Comparison of ENCODE assay signal across 13 cellular contexts in the genomic region with DNA sequence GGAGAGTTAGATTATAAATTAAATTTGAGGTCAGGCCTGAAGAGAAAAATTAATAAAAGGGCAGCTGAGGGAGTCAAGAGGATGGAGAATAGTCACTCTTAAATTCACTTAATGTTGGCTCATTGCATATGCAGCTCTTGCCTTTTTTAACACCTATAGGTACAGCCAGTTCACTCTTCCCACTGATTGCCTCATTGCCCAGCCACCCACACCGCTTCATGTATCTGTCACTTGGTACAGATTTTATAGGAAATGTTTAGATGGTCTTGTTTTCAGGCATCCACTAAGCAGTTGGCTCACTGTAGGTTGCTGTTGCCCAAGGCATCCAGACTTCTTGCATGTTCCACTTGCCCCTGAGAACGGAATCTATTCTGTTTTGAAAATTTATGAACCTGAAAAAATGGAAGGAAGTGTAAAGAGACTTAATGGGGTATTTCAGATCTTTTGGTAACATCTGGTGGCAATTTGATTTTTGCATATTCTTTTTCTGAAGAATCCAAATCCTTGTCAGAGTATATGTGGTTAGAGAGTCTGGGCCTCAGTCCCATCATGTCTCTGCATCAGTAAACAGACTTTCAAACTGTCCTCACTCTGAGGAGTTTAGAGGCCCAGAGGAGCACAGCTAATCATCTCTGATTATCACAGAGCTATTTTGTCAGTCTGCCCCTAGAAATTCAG.
DNase-seq lines count a peak whose midpoint lies in the region; ATAC-seq and TF ChIP-seq lines count a peak whose summit lies in the region.
"Had no signal": no experiment of that assay in that cellular context is flagged by ENCODE, and none has a peak within 500 bp of the region (broad histone marks: within the 10 kb centered on the region; RNA-seq: fewer than 3 reads in every experiment).

No MANE protein-coding gene starts in this region.

- in situ Hi-C loops in mammary epithelial cell (cut with MboI; ENCODE audit: low sequenced_read_pairs in 2 of 2) = no loop called here

- TF ChIP-seq CTCF in GM06990 (IDR thresholded peaks at IDR 0.05; ENCODE audit: insufficient read depth, low read length, poor library complexity, severe bottlenecking) (no peak), mammary epithelial cell (conservative IDR thresholded peaks at IDR 0.05 in 1 of 2, IDR thresholded peaks at IDR 0.05 in 1 of 2; ENCODE audit: extremely low read depth in 1 of 2, insufficient read depth in 1 of 2, low read depth in 1 of 2, low read length in 2 of 2) (no peak), left ventricle myocardium inferior (IDR thresholded peaks at IDR 0.05; ENCODE audit: borderline replicate concordance) (no peak)

- ATAC-seq in GM19328 (IDR thresholded peaks at IDR 0.05; ENCODE audit: unreplicated experiment) (no peak), GM19463 (IDR thresholded peaks at IDR 0.05; ENCODE audit: unreplicated experiment) (no peak)

- H3K4me3 ChIP-seq in GM06990 (replicated peaks; ENCODE audit: low read depth, low read length) (no peak overlapping the region), SK-N-MC (peak overlapping the region; percentile 10; the same call in 1 of the 2 replicates), mammary epithelial cell (replicated peaks in 1 of 3; ENCODE audit: insufficient read depth in 1 of 3, low read depth in 2 of 3, low read length in 3 of 3) (no peak overlapping the region), left ventricle myocardium inferior (no peak overlapping the region)
- H3K4me3 ChIP-seq: lung, skin epidermis had no signal

- H3K9me3 ChIP-seq in SK-N-MC (ENCODE audit: low read depth, low read length) = no peaks in the 10 kb centered on the region
- H3K9me3 ChIP-seq in mammary epithelial cell (replicated peaks; ENCODE audit: insufficient read depth, low read length) = no peaks in the 10 kb centered on the region
- H3K9me3 ChIP-seq in left ventricle myocardium inferior (replicated peaks) = no peaks in the 10 kb centered on the region

- H3K4me2 ChIP-seq in mammary epithelial cell (ENCODE audit: insufficient read depth, low read depth, low read length) = no peak overlapping the region

- H3K79me2 ChIP-seq in mammary epithelial cell (ENCODE audit: insufficient read depth, low read length) = peaks cover 58% of the 10 kb centered on the region

- H3K4me1 ChIP-seq in mammary epithelial cell (ENCODE audit: insufficient read depth, low read length) (peaks cover 18% of the 10 kb centered on the region), left ventricle myocardium inferior (peaks cover 41% of the 10 kb centered on the region)

- 97% methylated on average over 2 of the region's 2 CpGs for WGBS in mammary epithelial cell (ENCODE audit: low coverage, missing lambda C conversion rate)

- BruUV-seq in mammary epithelial cell (replicated peaks; lab: Mats Ljungman, UMichigan) = TSS peak; percentile 13

- H4K20me1 ChIP-seq in mammary epithelial cell (ENCODE audit: insufficient read depth, low read length) = no peaks in the 10 kb centered on the region

- H3K36me3 ChIP-seq in GM06990 (ENCODE audit: control insufficient read depth, insufficient read depth, low read length) = no peaks in the 10 kb centered on the region
- peaks cover 8% of the 10 kb centered on the region; the same call in 1 of the 2 replicates for H3K36me3 ChIP-seq in SK-N-MC (ENCODE audit: insufficient read depth, low read length)
- peaks cover 4% of the 10 kb centered on the region for H3K36me3 ChIP-seq in mammary epithelial cell (ENCODE audit: insufficient read depth, low read length)
- H3K36me3 ChIP-seq in left ventricle myocardium inferior = peaks cover 13% of the 10 kb centered on the region

- dilution Hi-C loops in mammary epithelial cell (cut with HindIII; ENCODE audit: low sequenced_read_pairs) = no loop called here

- H3K27ac ChIP-seq in SK-N-MC (peak overlapping the region; percentile 52; the same call in 1 of the 2 replicates), mammary epithelial cell (ENCODE audit: insufficient read depth, low read depth, low read length) (no peak overlapping the region), left ventricle myocardium inferior (replicated peaks) (no peak overlapping the region)
- H3K27ac ChIP-seq: HL-60 had no signal

- H3K9ac ChIP-seq in SK-N-MC (ENCODE audit: insufficient read length) (no peak overlapping the region), mammary epithelial cell (ENCODE audit: insufficient read depth, low read length) (no peak overlapping the region)

- CTCF ChIA-PET in mammary epithelial cell (lab: Charles Lee; ENCODE audit: low non-redundant PET) = interaction anchor here (0.6 kb wide), 1 partner anchor 12 kb away, joined by 4 read pairs; no protein-coding TSS in a partner anchor

- no peaks in the 10 kb centered on the region for H3K27me3 ChIP-seq in GM06990 (replicated peaks; ENCODE audit: control insufficient read depth, insufficient read depth, low read length)
- H3K27me3 ChIP-seq in mammary epithelial cell (ENCODE audit: insufficient read depth, low read length) = no peaks in the 10 kb centered on the region
- no peaks in the 10 kb centered on the region for H3K27me3 ChIP-seq in left ventricle myocardium inferior (ENCODE audit: low read depth)

- H2AFZ ChIP-seq in mammary epithelial cell (ENCODE audit: low read depth, low read length) = no peak overlapping the region

- DNase-seq in GM06990 (ENCODE audit: extremely low read depth, insufficient read length) (peak; percentile 15), SK-N-MC (ENCODE audit: low read depth, low spot score) (peak; percentile 92), mammary epithelial cell (no peak), NAMALWA (ENCODE audit: low spot score) (no peak), left ventricle myocardium inferior (no peak)
- DNase-seq in stimulated activated CD4-positive, alpha-beta T cell treated with anti-CD3 and anti-CD28 coated beads, Interleukin-4, amount 100 ng/mL, for 4 hours = peak; percentile 8 to 32
- DNase-seq: NCI-H187 treated with DMSO at 0.1 percent for 48 hours, SHP77 had no signal

- intact Hi-C loops in mammary epithelial cell (cut with micrococcal nuclease) (no loop called here), left ventricle myocardium inferior (cut with micrococcal nuclease) (no loop called here)

Comparison
In these comparisons a context has a peak if more than half of its experiments do, and no peak if none do; other contexts are left out.
1. DNase-seq: peak in GM06990 (single experiment), SK-N-MC (single experiment) and stimulated activated CD4-positive, alpha-beta T cell treated with anti-CD3 and anti-CD28 coated beads, Interleukin-4, amount 100 ng/mL, for 4 hours (2 of 2); none in mammary epithelial cell (single experiment), NAMALWA (single experiment) and left ventricle myocardium inferior (single experiment).